22 cellular contexts compared by ENCODE assay signal in genomic region chr17:30074726-30075125, GRCh38.
"Had no signal": no experiment of that assay in that cellular context is flagged by ENCODE, and none has a peak within 500 bp of the region (broad histone marks: within the 10 kb centered on the region; RNA-seq: fewer than 3 reads in every experiment).

No MANE protein-coding gene starts in this region.

- H3K9me3 ChIP-seq: gastrocnemius medialis, right lobe of liver, suprapubic skin, transverse colon, upper lobe of right lung, uterus had no signal

- H3K36me3 ChIP-seq: gastrocnemius medialis, neural progenitor cell, right lobe of liver, suprapubic skin, transverse colon, upper lobe of right lung, uterus had no signal

- H3K27me3 ChIP-seq: right lobe of liver, transverse colon, upper lobe of right lung, uterus had no signal

- H3K4me1 ChIP-seq: gastrocnemius medialis, neural progenitor cell, parathyroid adenoma, right lobe of liver, suprapubic skin, transverse colon, upper lobe of right lung, uterus had no signal

- ATAC-seq: effector memory CD8-positive, alpha-beta T cell; gastrocnemius medialis; left lobe of liver; natural killer cell; right lobe of liver; stimulated activated naive CD8-positive, alpha-beta T cell treated with anti-CD3 and anti-CD28 coated beads, Interleukin-15, amount 100 ng/mL, for 72 hours; upper lobe of right lung had no signal

- H3K27ac ChIP-seq: gastrocnemius medialis, neural progenitor cell, parathyroid adenoma, right lobe of liver, suprapubic skin, transverse colon, upper lobe of right lung, uterus had no signal

- H3K9ac ChIP-seq: neural progenitor cell, parathyroid adenoma had no signal

- H3K4me2 ChIP-seq: neural progenitor cell, smooth muscle cell had no signal

- DNase-seq: cortex of kidney; effector memory CD8-positive, alpha-beta T cell; gastrocnemius medialis; head of caudate nucleus; kidney; natural killer cell; right lobe of liver; stimulated activated CD4-positive, alpha-beta T cell treated with anti-CD3 and anti-CD28 coated beads, Interleukin-12 subunit alpha, Interleukin-12 subunit beta, amount 100 ng/mL, for 4 hours; stimulated activated CD4-positive, alpha-beta T cell treated with anti-CD3 and anti-CD28 coated beads, Interleukin-1b, Interleukin-23, amount 100 ng/mL, for 48 hours; stimulated activated CD4-positive, alpha-beta T cell treated with anti-CD3 and anti-CD28 coated beads, Interleukin-4, amount 100 ng/mL, for 1 hour; stimulated activated CD8-positive, alpha-beta memory T cell treated with anti-CD3 and anti-CD28 coated beads, Interleukin-4, amount 100 ng/mL, for 48 hours; stimulated activated naive CD4-positive, alpha-beta T cell; stimulated activated naive CD8-positive, alpha-beta T cell treated with anti-CD3 and anti-CD28 coated beads, Interleukin-15, amount 100 ng/mL, for 72 hours; transverse colon; upper lobe of right lung; uterus had no signal

- H3K79me2 ChIP-seq: parathyroid adenoma had no signal

- H3K4me3 ChIP-seq: gastrocnemius medialis, lung, neural progenitor cell, right lobe of liver, smooth muscle cell, suprapubic skin, transverse colon, upper lobe of right lung, uterus had no signal

- H2AFZ ChIP-seq: neural progenitor cell, parathyroid adenoma had no signal
